Comparison of ENCODE assay signal across 21 cellular contexts in the genomic region with DNA sequence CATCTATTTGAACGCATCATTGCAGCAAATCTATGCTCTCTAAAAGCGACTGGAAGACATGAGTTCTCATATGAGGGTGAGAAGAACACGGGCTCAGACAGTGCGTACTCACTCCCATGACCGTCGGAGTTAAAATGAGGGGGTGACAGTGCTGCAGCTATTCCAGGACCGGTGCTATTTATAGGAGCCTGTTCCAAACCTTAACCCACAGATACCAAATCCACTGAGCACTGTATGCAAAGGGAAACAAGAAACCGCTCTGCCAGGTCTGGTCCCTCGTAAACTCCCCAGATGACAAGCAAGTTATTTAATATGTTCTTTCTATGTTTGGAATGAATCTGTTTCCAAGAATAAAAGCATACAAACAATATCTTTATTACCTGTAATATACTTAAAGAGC.
"Had no signal": no experiment of that assay in that cellular context is flagged by ENCODE, and none has a peak within 500 bp of the region (broad histone marks: within the 10 kb centered on the region; RNA-seq: fewer than 3 reads in every experiment).

No MANE protein-coding gene starts in this region.

- DNase-seq: activated CD4-positive, alpha-beta T cell treated with anti-CD3 and anti-CD28 coated beads, Interleukin-2, amount 10 ng/mL, durations not matched to agents 7 days and 5 days; activated CD4-positive, CD25-positive, alpha-beta regulatory T cell; activated naive CD4-positive, alpha-beta T cell treated with Interleukin-2 at 50 U/mL for 16 hours; activated T-cell treated with anti-CD3 and anti-CD28 coated beads for 4 hours; aorta; effector memory CD4-positive, alpha-beta T cell; islet precursor cell; pancreas; retina; stimulated activated CD4-positive, alpha-beta T cell treated with anti-CD3 and anti-CD28 coated beads, Interleukin-4, amount 100 ng/mL, for 4 hours; stimulated activated CD8-positive, alpha-beta memory T cell treated with anti-CD3 and anti-CD28 coated beads, Interleukin-4, amount 100 ng/mL, for 48 hours; stimulated activated naive CD8-positive, alpha-beta T cell treated with anti-CD3 and anti-CD28 coated beads, Interleukin-15, Interleukin-2, amounts not matched to agents 100 U/mL and 50 U/mL, for 24 hours; T-helper 2 cell had no signal

- H3K27me3 ChIP-seq: pancreas, suprapubic skin had no signal

- H3K9me3 ChIP-seq: pancreas, suprapubic skin had no signal

- H3K36me3 ChIP-seq: pancreas, suprapubic skin had no signal

- H3K4me2 ChIP-seq: smooth muscle cell had no signal

- H3K4me3 Mint-ChIP-seq: activated CD4-positive, alpha-beta T cell treated with anti-CD3 and anti-CD28 coated beads, Interleukin-2, amount 10 ng/mL, durations not matched to agents 7 days and 5 days; dendritic cell treated with granulocyte-macrophage colony-stimulating factor and Interleukin-4, amounts not matched to agents 40 ng/mL and 50 ng/mL, for 4 days; memory B cell; neural crest cell; type B pancreatic cell had no signal

- H3K27ac Mint-ChIP-seq: activated CD4-positive, alpha-beta T cell treated with anti-CD3 and anti-CD28 coated beads, Interleukin-2, amount 10 ng/mL, durations not matched to agents 7 days and 5 days; dendritic cell treated with granulocyte-macrophage colony-stimulating factor and Interleukin-4, amounts not matched to agents 40 ng/mL and 50 ng/mL, for 4 days; memory B cell; type B pancreatic cell had no signal

- H3K4me1 Mint-ChIP-seq: activated CD4-positive, alpha-beta T cell treated with anti-CD3 and anti-CD28 coated beads, Interleukin-2, amount 10 ng/mL, durations not matched to agents 7 days and 5 days; memory B cell; neural crest cell had no signal

- H3K4me1 ChIP-seq: pancreas, suprapubic skin had no signal

- H3K9me3 Mint-ChIP-seq: activated CD4-positive, alpha-beta T cell treated with anti-CD3 and anti-CD28 coated beads, Interleukin-2, amount 10 ng/mL, durations not matched to agents 7 days and 5 days; dendritic cell treated with granulocyte-macrophage colony-stimulating factor and Interleukin-4, amounts not matched to agents 40 ng/mL and 50 ng/mL, for 4 days; memory B cell; neural crest cell; type B pancreatic cell had no signal

- ATAC-seq: left lobe of liver; pancreas; stimulated activated naive CD8-positive, alpha-beta T cell treated with anti-CD3 and anti-CD28 coated beads, Interleukin-15, Interleukin-2, amounts not matched to agents 100 U/mL and 50 U/mL, for 24 hours had no signal

- H3K27ac ChIP-seq: epithelial cell of prostate, pancreas, suprapubic skin had no signal

- H3K27me3 Mint-ChIP-seq: activated CD4-positive, alpha-beta T cell treated with anti-CD3 and anti-CD28 coated beads, Interleukin-2, amount 10 ng/mL, durations not matched to agents 7 days and 5 days; dendritic cell treated with granulocyte-macrophage colony-stimulating factor and Interleukin-4, amounts not matched to agents 40 ng/mL and 50 ng/mL, for 4 days; memory B cell; type B pancreatic cell had no signal

- H3K4me3 ChIP-seq: pancreas, smooth muscle cell, suprapubic skin had no signal
